1 cellular context compared by ENCODE assay signal in genomic region chr6:3195695-3196497, GRCh38.
TF ChIP-seq lines count a peak whose summit lies in the region.

No MANE protein-coding gene starts in this region.

TF ChIP-seq in HCT116, 20 proteins besides CTCF, POLR2A, EP300 and RAD21 (continued from another document):
- TF ChIP-seq REST (IDR thresholded peaks at IDR 0.05; ENCODE audit: low read depth): no peak
- TF ChIP-seq CEBPB (IDR thresholded peaks at IDR 0.05; ENCODE audit: low read depth): no peak
- TF ChIP-seq ZNF274 (IDR thresholded peaks at IDR 0.05; ENCODE audit: low read depth, low read length): no peak
- TF ChIP-seq ZBTB33 (IDR thresholded peaks at IDR 0.05; ENCODE audit: extremely low read depth, insufficient replicate concordance, low read length): no peak
- no peak for TF ChIP-seq EZH2 (IDR thresholded peaks at IDR 0.05)
- TF ChIP-seq POLR2AphosphoS5 (IDR thresholded peaks at IDR 0.05; ENCODE audit: low read depth, low read length): no peak
- no peak for TF ChIP-seq CBX3 (IDR thresholded peaks at IDR 0.05; ENCODE audit: low read depth)
